Comparison of ENCODE assay signal across 9 cellular contexts in the genomic region with DNA sequence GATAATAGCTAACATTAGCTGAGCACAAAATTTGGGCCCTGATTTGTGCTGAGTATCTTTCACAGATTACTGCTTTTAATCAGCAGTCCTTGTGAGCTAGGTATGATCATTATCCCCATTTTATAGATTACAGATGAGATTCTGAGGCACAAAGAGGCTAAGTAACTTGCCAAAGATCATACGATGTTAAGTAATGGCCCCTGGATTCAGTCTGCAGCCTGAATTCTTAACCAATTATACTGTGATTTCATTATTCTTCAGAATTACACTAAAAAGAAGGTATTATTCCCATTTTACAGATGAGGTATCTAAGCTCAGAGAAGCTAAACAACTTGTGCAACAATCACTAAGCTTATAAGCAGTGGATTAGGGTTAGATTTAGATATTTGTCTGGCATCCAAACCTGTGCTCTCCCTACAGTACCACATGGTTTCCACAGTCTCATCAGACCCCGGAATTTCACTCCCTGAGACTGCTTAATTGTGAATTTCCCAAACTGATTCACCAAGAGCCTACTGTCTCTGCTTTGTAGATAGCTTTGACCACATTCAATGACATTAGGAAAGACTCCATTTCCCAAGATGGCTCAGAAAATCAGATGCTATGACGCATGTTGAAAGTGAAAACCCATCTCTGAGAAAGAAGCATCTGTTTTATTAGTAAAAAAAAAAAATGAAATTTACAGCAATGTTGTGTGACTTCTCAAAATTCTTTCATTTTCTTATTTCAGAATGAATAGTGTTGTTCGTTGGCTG.
DNase-seq lines count a peak whose midpoint lies in the region; ATAC-seq and TF ChIP-seq lines count a peak whose summit lies in the region.
"Had no signal": no experiment of that assay in that cellular context is flagged by ENCODE, and none has a peak within 500 bp of the region (broad histone marks: within the 10 kb centered on the region; RNA-seq: fewer than 3 reads in every experiment).

No MANE protein-coding gene starts in this region.

- no peak overlapping the region for H2BK12ac ChIP-seq in mesenchymal stem cell (ENCODE audit: low read length in 2 of 2)
- no peak overlapping the region for H2BK12ac ChIP-seq in neuronal stem cell (ENCODE audit: low read length)

- BruUV-seq in OCI-LY7 (replicated peaks; lab: Mats Ljungman, UMichigan) = no TSS peak

- CTCF ChIA-PET in OCI-LY7 (lab: Charles Lee; ENCODE audit: unreplicated experiment) = no interaction called here

- H2BK5ac ChIP-seq in mesenchymal stem cell (ENCODE audit: low read depth, low read length, poor library complexity, severe bottlenecking) (no peak overlapping the region), neuronal stem cell (ENCODE audit: low read length) (no peak overlapping the region)

- H3K9ac ChIP-seq in mesenchymal stem cell (ENCODE audit: low read length) (peak overlapping the region; percentile 56), neuronal stem cell (ENCODE audit: low read depth, low read length, poor library complexity) (no peak overlapping the region)

- H3K23ac ChIP-seq in mesenchymal stem cell (ENCODE audit: low read length in 2 of 2) (no peak overlapping the region), neuronal stem cell (ENCODE audit: low read depth, low read length, poor library complexity) (no peak overlapping the region)

- H4K8ac ChIP-seq in mesenchymal stem cell (ENCODE audit: low read length) = no peak overlapping the region
- no peak overlapping the region for H4K8ac ChIP-seq in neuronal stem cell (ENCODE audit: low read depth, low read length)

- peak; percentile 64 for DNase-seq in GM04503 (ENCODE audit: low read depth)
- no peak for DNase-seq in mesenchymal stem cell
- no peak for DNase-seq in neuronal stem cell (ENCODE audit: low spot score)
- DNase-seq in OCI-LY7 (ENCODE audit: low spot score) = no peak
- DNase-seq in NCI-H748 treated with DMSO at 0.1 percent for 48 hours (lab: John Stamatoyannopoulos, UW) = no peak
- no peak for DNase-seq in D341Med (ENCODE audit: low spot score)
- DNase-seq: NCI-H2029 had no signal

- no peak overlapping the region for H3K18ac ChIP-seq in mesenchymal stem cell (ENCODE audit: low read depth in 1 of 2, low read length in 2 of 2)
- no peak overlapping the region for H3K18ac ChIP-seq in neuronal stem cell (ENCODE audit: low read length)

- H2BK120ac ChIP-seq in mesenchymal stem cell (ENCODE audit: low read depth, low read length) (no peak overlapping the region), neuronal stem cell (ENCODE audit: low read depth, low read length) (no peak overlapping the region)

- H3K4ac ChIP-seq in mesenchymal stem cell (ENCODE audit: low read depth in 1 of 2, low read length in 2 of 2) (no peak overlapping the region), neuronal stem cell (ENCODE audit: low read length) (no peak overlapping the region)

- no peaks in the 10 kb centered on the region for H3K9me3 ChIP-seq in mesenchymal stem cell (ENCODE audit: control insufficient read depth, low read length)
- no peaks in the 10 kb centered on the region for H3K9me3 ChIP-seq in neuronal stem cell (replicated peaks in 1 of 2; ENCODE audit: control insufficient read depth in 2 of 2, insufficient read depth in 1 of 2, low read depth in 1 of 2, low read length in 2 of 2)
- H3K9me3 ChIP-seq in OCI-LY7 (ENCODE audit: low read length) = no peaks in the 10 kb centered on the region

- H3K4me1 ChIP-seq in mesenchymal stem cell (ENCODE audit: control insufficient read depth, insufficient read depth, low read depth, low read length) (peaks cover 6% of the 10 kb centered on the region), neuronal stem cell (ENCODE audit: control insufficient read depth in 2 of 2, insufficient read depth in 1 of 2, low read depth in 1 of 2, low read length in 2 of 2) (peaks cover 0 to 2% of the 10 kb centered on the region in 2 donors), OCI-LY7 (ENCODE audit: insufficient read depth, low read length, poor library complexity, severe bottlenecking) (peaks cover 38% of the 10 kb centered on the region)

- ATAC-seq in GM19468 (IDR thresholded peaks at IDR 0.05; ENCODE audit: extremely low read depth, unreplicated experiment) = peak; percentile 14
- peak; percentile 35 for ATAC-seq in HG03378 (IDR thresholded peaks at IDR 0.05; ENCODE audit: unreplicated experiment)

- intact Hi-C loops in OCI-LY7 (cut with micrococcal nuclease; ENCODE audit: unreplicated experiment) = no loop called here

- TF ChIP-seq CTCF in OCI-LY7 (conservative IDR thresholded peaks at IDR 0.05; ENCODE audit: low read length) = no peak

- H3K27ac ChIP-seq in mesenchymal stem cell (ENCODE audit: low read length, poor library complexity, severe bottlenecking) = no peak overlapping the region
- no peak overlapping the region for H3K27ac ChIP-seq in neuronal stem cell (replicated peaks; ENCODE audit: low read length)
- H3K27ac ChIP-seq in OCI-LY7 (ENCODE audit: low read depth, low read length, poor library complexity, severe bottlenecking) = no peak overlapping the region

- WGBS in mesenchymal stem cell = 98% methylated on average over 1 of the region's 4 CpGs
- no CpG with 5 or more reads among the region's 4 CpGs for WGBS in neuronal stem cell (ENCODE audit: extremely low coverage in 2 of 2, insufficient read length in 2 of 2, insufficient replicate concordance in 1 of 2), 2 donors

- H2BK15ac ChIP-seq in mesenchymal stem cell (ENCODE audit: low read depth, poor library complexity, severe bottlenecking) = no peak overlapping the region
- H2BK15ac ChIP-seq in neuronal stem cell (ENCODE audit: low read length) = no peak overlapping the region

- no peak overlapping the region for H2AFZ ChIP-seq in mesenchymal stem cell (ENCODE audit: low read depth, low read length)
- H2AFZ ChIP-seq in neuronal stem cell (ENCODE audit: low read length) = no peak overlapping the region
- no peak overlapping the region for H2AFZ ChIP-seq in OCI-LY7 (ENCODE audit: low read length)

- no peaks in the 10 kb centered on the region for H3K9me2 ChIP-seq in OCI-LY7 (ENCODE audit: insufficient read depth, low read length)

- H3K79me2 ChIP-seq in OCI-LY7 (ENCODE audit: insufficient read depth, low read depth, low read length) = no peaks in the 10 kb centered on the region

- no peak overlapping the region for H4K91ac ChIP-seq in mesenchymal stem cell (ENCODE audit: low read length)
- H4K91ac ChIP-seq in neuronal stem cell (ENCODE audit: low read depth, low read length, poor library complexity) = no peak overlapping the region

- POLR2A ChIA-PET in OCI-LY7 (lab: Charles Lee) = interaction anchor here (0.7 to 1.1 kb wide), 4 partner anchors 9 to 251 kb away, joined by 3 to 4 read pairs (median 4); partner anchors contain the start of gene MYOZ2

- H3K36me3 ChIP-seq in mesenchymal stem cell (ENCODE audit: control insufficient read depth in 1 of 2, insufficient read depth in 2 of 2, low read depth in 1 of 2, low read length in 2 of 2) (peaks cover 0 to 16% of the 10 kb centered on the region in 2 experiments), neuronal stem cell (replicated peaks in 1 of 2; ENCODE audit: control insufficient read depth in 2 of 2, insufficient read depth in 2 of 2, low read length in 2 of 2) (no peaks in the 10 kb centered on the region), OCI-LY7 (ENCODE audit: insufficient read depth, low read length) (no peaks in the 10 kb centered on the region)

- no peak overlapping the region for H3K4me3 ChIP-seq in mesenchymal stem cell (ENCODE audit: insufficient read depth in 1 of 2, low read depth in 1 of 2, low read length in 2 of 2)
- no peak overlapping the region for H3K4me3 ChIP-seq in neuronal stem cell (ENCODE audit: low read length in 2 of 2)
- H3K4me3 ChIP-seq in OCI-LY7 (ENCODE audit: low read depth, low read length, poor library complexity, severe bottlenecking) = no peak overlapping the region

- H3K14ac ChIP-seq in mesenchymal stem cell (ENCODE audit: low read length in 2 of 2) (no peak overlapping the region), neuronal stem cell (ENCODE audit: low read length) (no peak overlapping the region)

- H3K4me2 ChIP-seq in mesenchymal stem cell (ENCODE audit: low read length, poor library complexity, severe bottlenecking) = no peak overlapping the region
- no peak overlapping the region for H3K4me2 ChIP-seq in neuronal stem cell (ENCODE audit: insufficient read depth, low read length, poor library complexity, severe bottlenecking)
- H3K4me2 ChIP-seq in OCI-LY7 (ENCODE audit: low read length) = no peak overlapping the region

- no peaks in the 10 kb centered on the region for H4K20me1 ChIP-seq in OCI-LY7 (ENCODE audit: insufficient read depth, low read length)

- H2AK5ac ChIP-seq in mesenchymal stem cell (ENCODE audit: low read length, severe bottlenecking) (no peak overlapping the region), neuronal stem cell (ENCODE audit: low read depth, low read length) (no peak overlapping the region)

- H3K79me1 ChIP-seq in mesenchymal stem cell (replicated peaks; ENCODE audit: low read length, poor library complexity, severe bottlenecking) (no peaks in the 10 kb centered on the region), neuronal stem cell (ENCODE audit: low read depth, low read length) (no peaks in the 10 kb centered on the region)

- no peaks in the 10 kb centered on the region for H3K27me3 ChIP-seq in mesenchymal stem cell (ENCODE audit: control insufficient read depth in 1 of 2, insufficient read depth in 1 of 2, low read length in 2 of 2)
- H3K27me3 ChIP-seq in neuronal stem cell (ENCODE audit: control insufficient read depth in 3 of 3, insufficient read depth in 3 of 3, low read depth in 1 of 3, low read length in 3 of 3) = peaks cover 0 to 2% (median 0%) of the 10 kb centered on the region in 3 experiments
